Comparison of ENCODE assay signal across 31 cellular contexts in the genomic region with DNA sequence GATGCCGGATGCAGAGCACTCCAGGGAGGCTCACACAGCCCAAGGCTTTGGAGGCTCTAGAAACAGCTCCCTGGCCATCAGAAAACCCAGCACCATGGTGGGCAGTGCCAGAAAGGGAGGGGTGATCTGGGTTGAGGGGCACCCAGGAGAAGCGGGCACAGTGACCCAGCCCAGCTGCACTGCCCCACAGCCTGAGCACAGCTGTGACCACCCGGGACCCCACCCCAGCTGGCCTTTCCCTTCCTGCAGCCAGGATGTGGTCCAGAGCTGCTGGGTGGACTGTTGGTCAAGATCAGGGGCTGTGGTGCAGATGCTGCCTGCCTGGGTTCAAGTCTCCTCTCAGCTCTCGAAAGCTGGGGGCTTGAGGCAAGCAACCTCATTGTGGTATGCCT.
"Had no signal": no experiment of that assay in that cellular context is flagged by ENCODE, and none has a peak within 500 bp of the region (broad histone marks: within the 10 kb centered on the region; RNA-seq: fewer than 3 reads in every experiment).

No MANE protein-coding gene starts in this region.

- H3K27me3 ChIP-seq: ascending aorta, esophagus squamous epithelium, heart right ventricle, left lung, pancreas, tibial nerve, uterus had no signal

- H3K4me1 ChIP-seq: left lung, lower lobe of right lung, pancreas, uterus had no signal

- H3K36me3 ChIP-seq: left lung, pancreas, uterus had no signal

- H3K4me2 ChIP-seq: smooth muscle cell had no signal

- DNase-seq: activated CD4-positive, alpha-beta memory T cell treated with anti-CD3 and anti-CD28 coated beads for 36 hours; activated CD4-positive, alpha-beta T cell treated with anti-CD3 and anti-CD28 coated beads for 48 hours; activated CD8-positive, alpha-beta memory T cell treated with anti-CD3 and anti-CD28 coated beads, Interleukin-2, amount 50 U/mL, for 4 hours; activated gamma-delta T cell; activated naive CD4-positive, alpha-beta T cell treated with anti-CD3 and anti-CD28 coated beads, Interleukin-2, amount 10 ng/mL, durations not matched to agents 7 days and 5 days; activated naive CD8-positive, alpha-beta T cell treated with anti-CD3 and anti-CD28 coated beads, Interleukin-2, amount 10 ng/mL, durations not matched to agents 7 days and 5 days; activated T-cell treated with anti-CD3 and anti-CD28 coated beads, Interleukin-2, amount 50 U/mL, for 1 hour; central memory CD4-positive, alpha-beta T cell; effector CD4-positive, alpha-beta T cell; esophagus squamous epithelium; foreskin melanocyte; heart right ventricle; kidney glomerular epithelial cell; left lung; lower lobe of right lung; mesendoderm; nephron progenitor cell; pancreas; psoas muscle; stimulated activated CD4-positive, alpha-beta T cell treated with anti-CD3 and anti-CD28 coated beads, Interleukin-15, amount 100 ng/mL, for 24 hours; stimulated activated CD4-positive, alpha-beta T cell treated with anti-CD3 and anti-CD28 coated beads, Interleukin-2, amount 100 ng/mL, for 24 hours; stimulated activated naive CD4-positive, alpha-beta T cell treated with Interleukin-2 at 50 U/mL for 16 hours; SW 1271; T-helper 9 cell; uterus had no signal

- ATAC-seq: activated CD4-positive, CD25-positive, alpha-beta regulatory T cell treated with anti-CD3 and anti-CD28 coated beads, Interleukin-2, amount 50 U/mL, for 24 hours; heart right ventricle; left lung; lower lobe of right lung; pancreas had no signal

- H3K27ac ChIP-seq: epithelial cell of prostate, esophagus squamous epithelium, heart right ventricle, left lung, lower lobe of right lung, pancreas, psoas muscle, uterus, VCaP had no signal

- H3K4me3 ChIP-seq: ascending aorta, esophagus squamous epithelium, heart right ventricle, left lung, lower lobe of right lung, pancreas, psoas muscle, smooth muscle cell, tibial nerve, uterus had no signal

- H3K9me3 ChIP-seq: ascending aorta, lower lobe of right lung, pancreas, psoas muscle, uterus had no signal
